ENCODE assay signal across 14 cellular contexts in the genomic region with DNA sequence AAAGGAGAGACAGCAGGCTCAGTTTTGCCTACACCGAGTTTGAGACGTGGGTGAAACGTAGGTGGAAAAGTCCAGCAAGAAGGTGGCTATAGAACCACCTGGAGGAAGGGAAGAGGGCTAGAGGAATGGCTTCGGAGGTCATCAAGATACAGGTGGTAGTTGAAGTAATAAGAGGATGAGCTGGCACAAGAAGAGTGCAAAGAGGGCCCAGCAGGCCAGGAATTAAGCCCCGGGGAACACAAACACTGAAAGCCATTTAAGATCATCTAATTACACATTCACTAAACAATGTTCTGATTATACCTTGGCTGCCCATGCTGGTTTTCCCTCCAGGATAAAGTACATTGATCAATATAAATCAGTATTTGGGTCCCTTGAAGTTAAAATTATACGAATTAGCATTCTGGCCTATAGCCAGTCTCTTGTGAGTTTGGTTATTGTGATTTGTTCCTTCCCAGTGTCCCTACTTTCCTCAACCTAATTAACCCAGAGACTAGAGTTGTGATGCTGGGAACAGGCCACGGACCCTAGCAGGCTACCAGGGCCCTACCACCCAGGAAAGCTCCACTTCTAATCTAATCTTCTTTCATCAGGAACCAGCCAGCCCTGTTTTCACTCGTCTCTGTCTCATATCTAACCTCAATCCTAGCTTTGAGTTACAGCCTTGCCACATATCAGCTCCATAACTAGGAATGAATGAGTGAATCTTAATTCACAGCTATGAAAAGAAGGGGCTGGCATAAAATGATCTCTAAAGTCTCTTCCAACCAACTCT. TPM values are rescaled to one million over a fixed set of nuclear protein-coding genes. Genes with fewer than 3 reads are reported as not detected.
DNase-seq lines count a peak whose midpoint lies in the region; ATAC-seq and TF ChIP-seq lines count a peak whose summit lies in the region.
"Had no signal": no experiment of that assay in that cellular context is flagged by ENCODE, and none has a peak within 500 bp of the region (broad histone marks: within the 10 kb centered on the region; RNA-seq: fewer than 3 reads in every experiment).

No MANE protein-coding gene starts in this region.

- no peaks in the 10 kb centered on the region for H3K27me3 ChIP-seq in CD4-positive, alpha-beta T cell (ENCODE audit: control insufficient read depth, insufficient read depth, low read length)
- H3K27me3 ChIP-seq in endodermal cell (ENCODE audit: control insufficient read depth, insufficient read depth, low read length, poor library complexity, severe bottlenecking) (peaks cover 73% of the 10 kb centered on the region), sigmoid colon (no peaks in the 10 kb centered on the region), testis (no peaks in the 10 kb centered on the region)

- TF ChIP-seq EP300 in sigmoid colon (IDR thresholded peaks at IDR 0.05) = no peak

- peaks cover 25% of the 10 kb centered on the region for H3K36me3 ChIP-seq in endodermal cell (ENCODE audit: control insufficient read depth, insufficient read depth, low read length)
- H3K36me3 ChIP-seq in sigmoid colon = peaks cover 7 to 33% (median 21%) of the 10 kb centered on the region in 4 donors
- no peaks in the 10 kb centered on the region for H3K36me3 ChIP-seq in testis (ENCODE audit: low read depth, missing control alignments)

- H3K4me3 Mint-ChIP-seq in CD4-positive, alpha-beta T cell = no peak overlapping the region
- H3K4me3 Mint-ChIP-seq in endodermal cell = no peak overlapping the region
- H3K4me3 Mint-ChIP-seq: mesothelial cell of epicardium had no signal

- H3K4me1 ChIP-seq in endodermal cell (ENCODE audit: control insufficient read depth, insufficient read depth, low read length) (no peaks in the 10 kb centered on the region), sigmoid colon (peaks cover 0 to 73% (median 61%) of the 10 kb centered on the region in 4 donors), testis (peaks cover 16% of the 10 kb centered on the region)

- H3K4me3 ChIP-seq in endodermal cell (ENCODE audit: low read length) (no peak overlapping the region), sigmoid colon (no peak overlapping the region), testis (no peak overlapping the region)
- H3K4me3 ChIP-seq: K562 had no signal

- ATAC-seq in CD4-positive, alpha-beta T cell (ENCODE audit: poor library complexity) = no peak
- ATAC-seq in HG02759 (IDR thresholded peaks at IDR 0.05; ENCODE audit: unreplicated experiment) = no peak

- H3K9me3 Mint-ChIP-seq in CD4-positive, alpha-beta T cell = no peaks in the 10 kb centered on the region
- no peaks in the 10 kb centered on the region for H3K9me3 Mint-ChIP-seq in endodermal cell
- H3K9me3 Mint-ChIP-seq: mesothelial cell of epicardium had no signal

- H3K27ac ChIP-seq in CD4-positive, alpha-beta T cell (ENCODE audit: low read depth, low read length) = no peak overlapping the region
- H3K27ac ChIP-seq in endodermal cell (ENCODE audit: low read depth, low read length) (no peak overlapping the region), sigmoid colon (peak overlapping the region; percentile 76 to 91 (median 88)), testis (no peak overlapping the region)

- H3K9me3 ChIP-seq in CD4-positive, alpha-beta T cell (ENCODE audit: control insufficient read depth, low read length) = no peaks in the 10 kb centered on the region
- H3K9me3 ChIP-seq in endodermal cell (ENCODE audit: control insufficient read depth, low read length) (no peaks in the 10 kb centered on the region), sigmoid colon (no peaks in the 10 kb centered on the region), testis (no peaks in the 10 kb centered on the region)

- CTCF ChIA-PET in CD4-positive, alpha-beta T cell (lab: Charles Lee) = interaction anchor here (1.2 kb wide), 1 partner anchor 65 kb away, joined by 5 read pairs; no protein-coding TSS in a partner anchor

- H3K36me3 Mint-ChIP-seq in CD4-positive, alpha-beta T cell (ENCODE audit: low read depth) = peaks cover 97% of the 10 kb centered on the region
- H3K36me3 Mint-ChIP-seq in endodermal cell (ENCODE audit: low read depth) = peaks cover 52% of the 10 kb centered on the region

- no peaks in the 10 kb centered on the region for H3K27me3 Mint-ChIP-seq in CD4-positive, alpha-beta T cell
- H3K27me3 Mint-ChIP-seq in endodermal cell (ENCODE audit: insufficient read depth) = peaks cover 73% of the 10 kb centered on the region

- no peak for DNase-seq in CD4-positive, alpha-beta T cell
- peak; percentile 95 for DNase-seq in NCI-H69 (lab: John Stamatoyannopoulos, UW)
- peak; percentile 50 for DNase-seq in endodermal cell
- no peak for DNase-seq in sigmoid colon
- no peak for DNase-seq in NCI-H2171 treated with DMSO at 0.1 percent for 48 hours (lab: John Stamatoyannopoulos, UW)
- DNase-seq in NOMO-1 treated with dmso at 0.1 percent for 144 hours (lab: John Stamatoyannopoulos, UW; ENCODE audit: unreplicated experiment) = no peak
- no peak for DNase-seq in testis
- DNase-seq: activated CD4-positive, CD25-positive, alpha-beta regulatory T cell; activated gamma-delta T cell; cortex of kidney; SIG-M5 had no signal

- H3K9ac ChIP-seq in endodermal cell (ENCODE audit: extremely low read depth, low read length, poor library complexity, severe bottlenecking) = no peak overlapping the region

- WGBS in endodermal cell (ENCODE audit: insufficient coverage in 1 of 2, insufficient read length in 1 of 2), 2 experiments = 70 to 72% methylated on average over 2 to 8 of the region's 8 CpGs
- 84 to 88% methylated on average over 8 of the region's 8 CpGs for WGBS in sigmoid colon, 2 donors
- WGBS in testis, 2 donors = 90 to 94% methylated on average over 8 of the region's 8 CpGs

- POLR2A ChIA-PET in CD4-positive, alpha-beta T cell (lab: Charles Lee) = interaction anchor here (0.9 kb wide), 1 partner anchor 57 kb away, joined by 3 read pairs; a partner anchor contains a TSS

- intact Hi-C loops in CD4-positive, alpha-beta T cell (cut with DNase I, micrococcal nuclease) = no loop called here
- intact Hi-C loops in sigmoid colon (cut with DNase I) (no loop called here), testis (cut with DNase I; ENCODE audit: low total_unique reads) (no loop called here)

- no peak for TF ChIP-seq CTCF in CD4-positive, alpha-beta T cell (IDR thresholded peaks at IDR 0.05)
- no peak for TF ChIP-seq CTCF in endodermal cell (conservative IDR thresholded peaks at IDR 0.05)
- TF ChIP-seq CTCF in sigmoid colon (IDR thresholded peaks at IDR 0.05) = no peak
- no peak for TF ChIP-seq CTCF in testis (IDR thresholded peaks at IDR 0.05)

- no peaks in the 10 kb centered on the region for H3K4me1 Mint-ChIP-seq in CD4-positive, alpha-beta T cell (ENCODE audit: low read depth)
- peaks cover 17% of the 10 kb centered on the region for H3K4me1 Mint-ChIP-seq in endodermal cell

- peak overlapping the region; percentile 10 for H3K27ac Mint-ChIP-seq in CD4-positive, alpha-beta T cell
- H3K27ac Mint-ChIP-seq in endodermal cell = no peak overlapping the region
- H3K27ac Mint-ChIP-seq: mesothelial cell of epicardium had no signal

- TF ChIP-seq POLR2A in sigmoid colon (IDR thresholded peaks at IDR 0.05) = no peak
- TF ChIP-seq POLR2A in testis (IDR thresholded peaks at IDR 0.05) = no peak

RNA-seq across cellular contexts. Expression of a gene that starts 26.4 kb away (rescaled TPM):
- 100 to 1,000 TPM; 171 to 179 TPM for total RNA-seq in CD4-positive, alpha-beta T cell
- total RNA-seq in endodermal cell (10 to 100 TPM; 44.8 to 79.2 TPM), sigmoid colon (10 to 100 TPM; 40.0 to 44.7 (median 42.9) TPM), testis (10 to 100 TPM; 40.1 to 42.0 TPM)
- 34.4 TPM for polyA plus RNA-seq in endodermal cell (2013, experiment 1 of 2)
- polyA plus RNA-seq in endodermal cell (2013, experiment 2 of 2) = 30.5 TPM
- polyA plus RNA-seq in sigmoid colon (10 to 100 TPM in 1 of 3 donors, 1 to 10 TPM in 2; 9.0 to 31.3 (median 9.5) TPM), testis (ENCODE audit: insufficient read depth, low read depth, low replicate concordance) (22.5 TPM)

RNA-seq across cellular contexts. Expression of a gene that starts 56.6 kb away (rescaled TPM):
- 10 to 100 TPM; 25.5 to 27.1 TPM for total RNA-seq in CD4-positive, alpha-beta T cell
- total RNA-seq in endodermal cell (10 to 100 TPM; 21.3 to 23.9 TPM), sigmoid colon (10 to 100 TPM in 3 of 4 donors, 1 to 10 TPM in 1; 9.2 to 29.9 (median 16.0) TPM), testis (10 to 100 TPM; 12.7 to 20.1 TPM)
- polyA plus RNA-seq in endodermal cell (2013, experiment 1 of 2) = 34.1 TPM
- 30.8 TPM for polyA plus RNA-seq in endodermal cell (2013, experiment 2 of 2)
- polyA plus RNA-seq in sigmoid colon (10 to 100 TPM; 11.4 to 47.6 (median 17.1) TPM), testis (ENCODE audit: insufficient read depth, low read depth, low replicate concordance) (7.6 TPM)

Comparison
In these comparisons a context has a peak if more than half of its experiments do, and no peak if none do; other contexts are left out.
1. DNase-seq: peak in NCI-H69 (single experiment) and endodermal cell (single experiment); none in CD4-positive, alpha-beta T cell (0 of 10), sigmoid colon (single experiment), NCI-H2171 treated with DMSO at 0.1 percent for 48 hours (single experiment), NOMO-1 treated with dmso at 0.1 percent for 144 hours (single experiment) and testis (single experiment).
2. H3K27ac ChIP-seq: peak in sigmoid colon (4 of 4); none in CD4-positive, alpha-beta T cell (single experiment), endodermal cell (single experiment) and testis (0 of 2).